Comparison of ENCODE assay signal across 22 cellular contexts in the genomic region with DNA sequence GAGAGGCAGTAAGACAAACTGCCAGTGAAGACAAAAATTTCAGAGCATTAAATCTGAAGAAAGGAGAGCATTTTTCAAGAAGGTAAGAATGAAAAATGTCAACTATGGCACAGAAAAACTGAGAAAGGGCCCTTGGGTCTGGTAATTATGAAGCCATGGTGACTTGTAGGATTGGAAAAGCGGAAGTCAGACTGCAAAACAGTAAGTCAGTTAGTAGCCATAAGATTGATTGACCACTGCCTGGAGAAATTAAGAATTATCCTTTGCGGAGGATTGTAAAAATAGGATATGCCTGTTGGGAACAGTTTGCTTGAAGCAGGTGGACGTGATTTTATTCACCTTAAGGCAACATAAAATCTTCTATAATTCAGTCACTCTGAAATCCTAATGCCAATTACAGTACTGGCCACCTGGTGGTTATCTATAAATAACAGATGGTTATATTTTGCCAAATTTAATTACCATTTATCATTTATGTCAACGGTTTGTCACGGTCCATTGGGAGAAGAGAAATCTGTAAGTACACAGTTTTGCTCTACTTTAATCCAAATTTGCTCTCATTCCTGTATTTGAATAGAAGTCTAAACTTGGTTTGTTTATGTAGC.
DNase-seq lines count a peak whose midpoint lies in the region; ATAC-seq and TF ChIP-seq lines count a peak whose summit lies in the region.
"Had no signal": no experiment of that assay in that cellular context is flagged by ENCODE, and none has a peak within 500 bp of the region (broad histone marks: within the 10 kb centered on the region; RNA-seq: fewer than 3 reads in every experiment).

No MANE protein-coding gene starts in this region.

- H3K27ac Mint-ChIP-seq in neural crest cell (ENCODE audit: unreplicated experiment), result no peak overlapping the region
- no peak overlapping the region for H3K27ac Mint-ChIP-seq in naive thymus-derived CD4-positive, alpha-beta T cell
- H3K27ac Mint-ChIP-seq: activated T-helper 1 cell treated with anti-CD3 and anti-CD28 coated beads, Interleukin-12 subunit alpha, Interleukin-12 subunit beta, Interleukin-2, Interleukin-4 antibody, amounts not matched to agents 30 ng/mL and 10 ng/mL and 1 ng/mL, durations not matched to agents 14 hours and 24 hours and 36 hours; B cell; mesothelial cell of epicardium; natural killer cell; stimulated activated memory B cell treated with anti-CD40 and anti-IgM and Interleukin-4, amounts not matched to agents 10 μg/mL and 1 μg/mL and 100 μg/mL, for 72 hours; WTC11 had no signal

- H3K4me2 ChIP-seq in PC-3 (ENCODE audit: low read length), result no peak overlapping the region

- H3K4me3 Mint-ChIP-seq in neural crest cell, result no peak overlapping the region
- no peak overlapping the region for H3K4me3 Mint-ChIP-seq in naive thymus-derived CD4-positive, alpha-beta T cell
- H3K4me3 Mint-ChIP-seq: activated T-helper 1 cell treated with anti-CD3 and anti-CD28 coated beads, Interleukin-12 subunit alpha, Interleukin-12 subunit beta, Interleukin-2, Interleukin-4 antibody, amounts not matched to agents 30 ng/mL and 10 ng/mL and 1 ng/mL, durations not matched to agents 14 hours and 24 hours and 36 hours; B cell; mesothelial cell of epicardium; natural killer cell; stimulated activated memory B cell treated with anti-CD40 and anti-IgM and Interleukin-4, amounts not matched to agents 10 μg/mL and 1 μg/mL and 100 μg/mL, for 72 hours; WTC11 had no signal

- CTCF ChIA-PET in PC-3 (lab: Charles Lee), result no interaction called here
- CTCF ChIA-PET in naive thymus-derived CD4-positive, alpha-beta T cell (lab: Charles Lee), result no interaction called here

- no peaks in the 10 kb centered on the region for H4K20me1 ChIP-seq in PC-3 (ENCODE audit: low read length)

- no peak overlapping the region for H3K27ac ChIP-seq in PC-3 (ENCODE audit: low read length)
- no peak overlapping the region for H3K27ac ChIP-seq in naive thymus-derived CD4-positive, alpha-beta T cell (ENCODE audit: low read depth, low read length)
- H3K27ac ChIP-seq: suprapubic skin had no signal

- no peaks in the 10 kb centered on the region for H3K4me1 Mint-ChIP-seq in neural crest cell
- no peaks in the 10 kb centered on the region for H3K4me1 Mint-ChIP-seq in naive thymus-derived CD4-positive, alpha-beta T cell
- H3K4me1 Mint-ChIP-seq: B cell; mesothelial cell of epicardium; natural killer cell; stimulated activated memory B cell treated with anti-CD40 and anti-IgM and Interleukin-4, amounts not matched to agents 10 μg/mL and 1 μg/mL and 100 μg/mL, for 72 hours; WTC11 had no signal

- 0 out of 2 replicates have a peak, but pooled peaks have one; percentile 22 for TF ChIP-seq CTCF in PC-3 (conservative IDR thresholded peaks at IDR 0.05; ENCODE audit: low read depth, low read length)
- TF ChIP-seq CTCF in neural crest cell (conservative IDR thresholded peaks at IDR 0.05), result peak; percentile 15

- DNase-seq in NOMO-1 treated with DMSO at 0.1 percent for 48 hours (lab: John Stamatoyannopoulos, UW; ENCODE audit: unreplicated experiment) (peak; percentile 10), NOMO-1 (lab: John Stamatoyannopoulos, UW; ENCODE audit: unreplicated experiment in 2 of 2) (no peak), NCI-H2171 (lab: John Stamatoyannopoulos, UW) (peak; percentile 90), PC-3 (no peak), neural crest cell (ENCODE audit: low read depth, low spot score) (no peak), left cardiac atrium (no peak)
- DNase-seq in naive thymus-derived CD4-positive, alpha-beta T cell, result no peak
- DNase-seq: activated CD4-positive, alpha-beta T cell treated with anti-CD3 and anti-CD28 coated beads, Interleukin-2, amount 50 U/mL, for 1 hour; activated naive CD4-positive, alpha-beta T cell treated with anti-CD3 and anti-CD28 coated beads, Interleukin-2, amount 50 U/mL, for 16 hours; cortex of kidney; DND-41; HCEC 1CT; natural killer cell; retina; stimulated activated CD4-positive, alpha-beta T cell treated with anti-CD3 and anti-CD28 coated beads, Interleukin-4, amount 100 ng/mL, for 1 hour had no signal

- no peaks in the 10 kb centered on the region for H3K9me2 ChIP-seq in PC-3 (replicated peaks; ENCODE audit: low read length)

- intact Hi-C loops in PC-3 (cut with micrococcal nuclease) (no loop called here), left cardiac atrium (cut with DNase I) (no loop called here)
- intact Hi-C loops in naive thymus-derived CD4-positive, alpha-beta T cell (cut with micrococcal nuclease), result no loop called here

- H3K9me3 ChIP-seq in PC-3 (ENCODE audit: low read length), result no peaks in the 10 kb centered on the region
- no peaks in the 10 kb centered on the region for H3K9me3 ChIP-seq in naive thymus-derived CD4-positive, alpha-beta T cell (ENCODE audit: control insufficient read depth in 2 of 3, low read length in 3 of 3)
- H3K9me3 ChIP-seq: suprapubic skin had no signal

- no peak overlapping the region for H3K4me3 ChIP-seq in PC-3 (ENCODE audit: low read length)
- no peak overlapping the region for H3K4me3 ChIP-seq in naive thymus-derived CD4-positive, alpha-beta T cell (ENCODE audit: low read length)
- H3K4me3 ChIP-seq: suprapubic skin had no signal

- no TSS peak for BruUV-seq in PC-3 (replicated peaks; lab: Mats Ljungman, UMichigan)

- no peaks in the 10 kb centered on the region for H3F3A ChIP-seq in PC-3 (ENCODE audit: low read length, unreplicated experiment)

- ATAC-seq in PC-3 (no peak), HG02981 (IDR thresholded peaks at IDR 0.05; ENCODE audit: unreplicated experiment) (no peak), left cardiac atrium (no peak)
- no peak for ATAC-seq in naive thymus-derived CD4-positive, alpha-beta T cell
- ATAC-seq: natural killer cell; stimulated activated memory B cell treated with anti-CD40 and anti-IgM and Interleukin-4, amounts not matched to agents 10 μg/mL and 1 μg/mL and 100 μg/mL, for 72 hours; WTC11 had no signal

- no peaks in the 10 kb centered on the region for H3K79me2 ChIP-seq in PC-3 (ENCODE audit: low read length)

- H3K27me3 ChIP-seq in PC-3 (ENCODE audit: low read length), result 0 out of 2 replicates have a peak, but pooled peaks cover 7% of the 10 kb centered on the region
- H3K27me3 ChIP-seq in naive thymus-derived CD4-positive, alpha-beta T cell (ENCODE audit: control insufficient read depth in 2 of 2, insufficient read depth in 2 of 2, low read length in 2 of 2), result no peaks in the 10 kb centered on the region
- H3K27me3 ChIP-seq: suprapubic skin had no signal

- H3K36me3 Mint-ChIP-seq in neural crest cell (ENCODE audit: low read depth), result no peaks in the 10 kb centered on the region
- no peaks in the 10 kb centered on the region for H3K36me3 Mint-ChIP-seq in naive thymus-derived CD4-positive, alpha-beta T cell
- H3K36me3 Mint-ChIP-seq: mesothelial cell of epicardium; stimulated activated memory B cell treated with anti-CD40 and anti-IgM and Interleukin-4, amounts not matched to agents 10 μg/mL and 1 μg/mL and 100 μg/mL, for 72 hours; WTC11 had no signal

- H3K9ac ChIP-seq in PC-3 (ENCODE audit: low read length), result no peak overlapping the region

- H3K27me3 Mint-ChIP-seq in neural crest cell (ENCODE audit: low read depth), result peaks cover under 1% of the 10 kb centered on the region
- no peaks in the 10 kb centered on the region for H3K27me3 Mint-ChIP-seq in naive thymus-derived CD4-positive, alpha-beta T cell
- H3K27me3 Mint-ChIP-seq: B cell; stimulated activated memory B cell treated with anti-CD40 and anti-IgM and Interleukin-4, amounts not matched to agents 10 μg/mL and 1 μg/mL and 100 μg/mL, for 72 hours had no signal

- no peaks in the 10 kb centered on the region for H3K36me3 ChIP-seq in PC-3 (ENCODE audit: low read depth, low read length)
- no peaks in the 10 kb centered on the region for H3K36me3 ChIP-seq in naive thymus-derived CD4-positive, alpha-beta T cell (ENCODE audit: control insufficient read depth in 2 of 3, insufficient read depth in 3 of 3, low read length in 3 of 3)
- H3K36me3 ChIP-seq: suprapubic skin had no signal

- H2AFZ ChIP-seq in PC-3 (ENCODE audit: low read length), result no peak overlapping the region

- H3K4me1 ChIP-seq in PC-3 (ENCODE audit: insufficient read depth, low read length), result no peaks in the 10 kb centered on the region
- H3K4me1 ChIP-seq in naive thymus-derived CD4-positive, alpha-beta T cell (ENCODE audit: control insufficient read depth in 2 of 2, insufficient read depth in 2 of 2, low read length in 2 of 2), result no peaks in the 10 kb centered on the region
- H3K4me1 ChIP-seq: suprapubic skin had no signal

- POLR2A ChIA-PET in PC-3 (lab: Charles Lee; ENCODE audit: unreplicated experiment), result interaction anchor here (0.6 kb wide), 1 partner anchor 318 kb away, joined by 5 read pairs; no protein-coding TSS in a partner anchor
- POLR2A ChIA-PET in naive thymus-derived CD4-positive, alpha-beta T cell (lab: Charles Lee), result no interaction called here

- no peaks in the 10 kb centered on the region for H3K9me3 Mint-ChIP-seq in neural crest cell
- peaks cover 0 to 9% (median 2%) of the 10 kb centered on the region in 11 donors for H3K9me3 Mint-ChIP-seq in naive thymus-derived CD4-positive, alpha-beta T cell
- H3K9me3 Mint-ChIP-seq: activated T-helper 1 cell treated with anti-CD3 and anti-CD28 coated beads, Interleukin-12 subunit alpha, Interleukin-12 subunit beta, Interleukin-2, Interleukin-4 antibody, amounts not matched to agents 30 ng/mL and 10 ng/mL and 1 ng/mL, durations not matched to agents 14 hours and 24 hours and 36 hours; mesothelial cell of epicardium; stimulated activated memory B cell treated with anti-CD40 and anti-IgM and Interleukin-4, amounts not matched to agents 10 μg/mL and 1 μg/mL and 100 μg/mL, for 72 hours; WTC11 had no signal

Comparison
In these comparisons a context has a peak if more than half of its experiments do, and no peak if none do; other contexts are left out.
1. DNase-seq: peak in NOMO-1 treated with DMSO at 0.1 percent for 48 hours (single experiment) and NCI-H2171 (single experiment); none in NOMO-1 (0 of 2), PC-3 (single experiment), neural crest cell (single experiment), left cardiac atrium (single experiment) and naive thymus-derived CD4-positive, alpha-beta T cell (0 of 9).